In the genomic region with DNA sequence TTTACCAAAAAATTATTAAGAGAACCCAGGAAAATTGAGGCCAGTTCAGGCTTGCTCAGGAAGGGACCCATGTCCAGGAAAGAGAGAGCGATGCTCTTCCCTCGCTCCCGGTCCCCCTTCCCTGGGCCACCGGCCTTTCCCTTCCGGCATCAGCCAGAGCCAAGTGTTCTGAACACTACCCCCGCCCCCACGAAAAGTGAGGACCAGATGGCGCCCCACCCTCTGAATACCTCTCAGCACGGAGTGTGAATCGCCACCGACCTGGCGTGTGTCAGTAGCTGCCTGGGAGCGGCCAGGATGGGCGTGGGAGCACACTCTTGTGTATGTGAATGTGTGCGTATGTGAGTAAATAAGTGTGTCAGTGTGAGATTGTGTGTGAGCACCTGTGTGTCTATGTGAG, we compare ENCODE assay signal across 22 cellular contexts. TPM values are rescaled to one million over a fixed set of nuclear protein-coding genes. Genes with fewer than 3 reads are reported as not detected.
A peak's percentile ranks its signal among the peaks of the same experiment; 100 is the strongest.
DNase-seq lines count a peak whose midpoint lies in the region; FAIRE-seq and TF ChIP-seq lines count a peak whose summit lies in the region.
"Had no signal": no experiment of that assay in that cellular context is flagged by ENCODE, and none has a peak within 500 bp of the region (broad histone marks: within the 10 kb centered on the region; RNA-seq: fewer than 3 reads in every experiment).

No MANE protein-coding gene starts in this region.

- H3K4me2 ChIP-seq in H1 (ENCODE audit: insufficient read depth in 1 of 2, low read depth in 2 of 2, low read length in 2 of 2): no peak overlapping the region
- H3K4me2 ChIP-seq: SK-N-SH had no signal

- peak overlapping the region; percentile 94 for H2AK5ac ChIP-seq in H1 (ENCODE audit: low read depth, low read length)

- no peak overlapping the region for H3K27ac ChIP-seq in H1 (ENCODE audit: low read depth, low read length)
- peak overlapping the region in 1 of 2 donors; percentile 64 for H3K27ac ChIP-seq in testis
- H3K27ac ChIP-seq: GM23248, HL-60 had no signal

- no peaks in the 10 kb centered on the region for H4K20me1 ChIP-seq in H1 (replicated peaks in 1 of 2; ENCODE audit: control insufficient read depth in 1 of 2, insufficient read depth in 2 of 2, low read length in 2 of 2)

- H3K27me3 ChIP-seq in H1 (replicated peaks in 1 of 4; ENCODE audit: control insufficient read depth in 3 of 4, extremely low read depth in 1 of 4, insufficient read depth in 3 of 4, low read length in 3 of 4) (no peaks in the 10 kb centered on the region; a peak in 1 of 7 replicates), testis (no peaks in the 10 kb centered on the region)

- no peak overlapping the region for H4K5ac ChIP-seq in H1 (ENCODE audit: insufficient read length, low read depth, low read length)

- no peaks in the 10 kb centered on the region; a peak in 1 of 4 replicates for H3K9me3 ChIP-seq in H1 (ENCODE audit: insufficient read depth in 2 of 2, low read depth in 1 of 2, low read length in 1 of 2)
- no peaks in the 10 kb centered on the region for H3K9me3 ChIP-seq in testis
- H3K9me3 ChIP-seq: HAP-1, SK-N-SH had no signal

- no peak overlapping the region for H4K8ac ChIP-seq in H1 (ENCODE audit: extremely low read depth, insufficient read depth, low read length)

- H3K79me2 ChIP-seq in H1 (ENCODE audit: control insufficient read depth in 1 of 2, insufficient read depth in 2 of 2, low read length in 2 of 2): no peaks in the 10 kb centered on the region

- 89% methylated on average over 15 of the region's 15 CpGs; no CpG with 5 or more reads in 1 of the 2 experiments for WGBS in H1 (ENCODE audit: extremely low coverage in 1 of 2, insufficient coverage in 1 of 2, insufficient read length in 1 of 2, insufficient replicate concordance in 2 of 2, low coverage in 1 of 2, low lambda C conversion rate in 2 of 2, missing lambda C conversion rate in 1 of 2), 2 experiments
- 26 to 44% methylated on average over 15 of the region's 15 CpGs for WGBS in testis, 2 donors

- H3K14ac ChIP-seq in H1 (ENCODE audit: insufficient read length): no peak overlapping the region

- POLR2A ChIA-PET in H1 (lab: Charles Lee; ENCODE audit: partially characterized antibody): interaction anchor here (0.6 to 1.6 kb wide), 2 partner anchors 13 to 22 kb away, joined by 4 read pairs; no protein-coding TSS in a partner anchor
- POLR2A ChIA-PET in activated CD4-positive, alpha-beta T cell treated with anti-CD3 and anti-CD28 coated beads, Interleukin-2, amount 10 ng/mL, durations not matched to agents 7 days and 5 days (lab: Charles Lee): no interaction called here

- H3K9ac ChIP-seq in H1 (replicated peaks in 1 of 4; ENCODE audit: extremely low read depth in 1 of 4, low read depth in 3 of 4, low read length in 3 of 4): no peak overlapping the region
- H3K9ac ChIP-seq: GM23248, SK-N-SH had no signal

- DNase-seq in DMS 273 (lab: John Stamatoyannopoulos, UW; ENCODE audit: unreplicated experiment) (peak; percentile 66), DMS 273 treated with DMSO at 0.1 percent for 48 hours (lab: John Stamatoyannopoulos, UW) (no peak), NCI-H524 treated with DMSO at 0.1 percent for 48 hours (lab: John Stamatoyannopoulos, UW) (peak; percentile 26), H1 (ENCODE audit: low read depth in 1 of 2, low spot score in 2 of 2) (no peak), testis (peak; percentile 60), NCI-H1436 (lab: John Stamatoyannopoulos, UW) (no peak), NCI-H1436 treated with DMSO at 0.1 percent for 48 hours (lab: John Stamatoyannopoulos, UW) (no peak)
- DNase-seq in activated CD4-positive, alpha-beta T cell treated with anti-CD3 and anti-CD28 coated beads, Interleukin-2, amount 10 ng/mL, durations not matched to agents 7 days and 5 days: no peak
- DNase-seq: ACHN, DND-41, KBM-7, MM.1S, NCI-H1048, NCI-H1417 treated with DMSO at 0.1 percent for 48 hours, NCI-H1930, NCI-H345, SIG-M5, SK-N-SH had no signal

- no peaks in the 10 kb centered on the region; a peak in 2 of 7 replicates for H3K4me1 ChIP-seq in H1 (replicated peaks in 1 of 4; ENCODE audit: control insufficient read depth in 3 of 4, insufficient read depth in 4 of 4, low read length in 3 of 4)
- peaks cover 11% of the 10 kb centered on the region for H3K4me1 ChIP-seq in testis
- H3K4me1 ChIP-seq: HAP-1 had no signal

- no peaks in the 10 kb centered on the region for H3K9me3 Mint-ChIP-seq in activated CD4-positive, alpha-beta T cell treated with anti-CD3 and anti-CD28 coated beads, Interleukin-2, amount 10 ng/mL, durations not matched to agents 7 days and 5 days

- no peak overlapping the region for H3K18ac ChIP-seq in H1 (ENCODE audit: extremely low read depth, low read length)

- peak overlapping the region; percentile 64; the same call in 1 of the 2 replicates for H2BK12ac ChIP-seq in H1 (ENCODE audit: low read depth, low read length)

- peaks cover 7% of the 10 kb centered on the region; the same call in 1 of the 2 replicates for H3K23me2 ChIP-seq in H1 (ENCODE audit: low read depth, low read length)

- TF ChIP-seq EP300 in H1 (IDR thresholded peaks at IDR 0.05; ENCODE audit: borderline replicate concordance in 1 of 2, low read depth in 2 of 2, low read length in 2 of 2): no peak

- TF ChIP-seq POLR2A in H1 (IDR thresholded peaks at IDR 0.05; ENCODE audit: control extremely low read depth in 1 of 2, low read depth in 2 of 2, low read length in 2 of 2) (no peak), testis (IDR thresholded peaks at IDR 0.05) (no peak)

- H2BK20ac ChIP-seq in H1 (ENCODE audit: low read length): no peak overlapping the region

- H2BK120ac ChIP-seq in H1 (replicated peaks; ENCODE audit: low read depth, low read length): no peak overlapping the region

- TF ChIP-seq CTCF in H1 (IDR thresholded peaks at IDR 0.05; ENCODE audit: control extremely low read depth in 1 of 3, insufficient read depth in 1 of 3, low read depth in 1 of 3, low read length in 3 of 3): no peak
- TF ChIP-seq CTCF in testis (IDR thresholded peaks at IDR 0.05): no peak

- no peak overlapping the region for H3K4me3 Mint-ChIP-seq in activated CD4-positive, alpha-beta T cell treated with anti-CD3 and anti-CD28 coated beads, Interleukin-2, amount 10 ng/mL, durations not matched to agents 7 days and 5 days

- H2BK15ac ChIP-seq in H1 (ENCODE audit: low read length): peak overlapping the region; percentile 37; the same call in 1 of the 2 replicates

- no peak for TF ChIP-seq RAD21 in H1 (IDR thresholded peaks at IDR 0.05 in 1 of 2, conservative IDR thresholded peaks at IDR 0.05 in 1 of 2; ENCODE audit: low read depth in 2 of 2, low read length in 2 of 2)

- FAIRE-seq in H1 (lab: Jason Lieb, UNC): no peak
- FAIRE-seq: HepG2 had no signal

- no peaks in the 10 kb centered on the region for H3K36me3 Mint-ChIP-seq in activated CD4-positive, alpha-beta T cell treated with anti-CD3 and anti-CD28 coated beads, Interleukin-2, amount 10 ng/mL, durations not matched to agents 7 days and 5 days (ENCODE audit: low read depth)

- no peaks in the 10 kb centered on the region for H3K4me1 Mint-ChIP-seq in activated CD4-positive, alpha-beta T cell treated with anti-CD3 and anti-CD28 coated beads, Interleukin-2, amount 10 ng/mL, durations not matched to agents 7 days and 5 days

- H3K4me3 ChIP-seq in H1 (ENCODE audit: extremely low read depth in 1 of 4, insufficient read depth in 2 of 4, low read depth in 3 of 4, low read length in 4 of 4) (no peak overlapping the region), testis (no peak overlapping the region)
- H3K4me3 ChIP-seq: GM23248, HAP-1 had no signal

- H2AFZ ChIP-seq in H1 (ENCODE audit: low read length): no peak overlapping the region

- H2BK5ac ChIP-seq in H1 (ENCODE audit: low read depth, low read length): no peak overlapping the region

- H3K4ac ChIP-seq in H1 (replicated peaks; ENCODE audit: insufficient read length, low read depth, low read length): no peak overlapping the region

- peaks cover 0 to 3% (median 0%) of the 10 kb centered on the region in 4 experiments; a peak in 1 of 8 replicates for H3K36me3 ChIP-seq in H1 (ENCODE audit: control insufficient read depth in 2 of 4, insufficient read depth in 4 of 4, low read length in 3 of 4)
- no peaks in the 10 kb centered on the region for H3K36me3 ChIP-seq in testis (ENCODE audit: low read depth, missing control alignments)
- H3K36me3 ChIP-seq: HAP-1 had no signal

- intact Hi-C loops in testis (cut with DNase I; ENCODE audit: low total_unique reads): no loop called here

- H4K91ac ChIP-seq in H1 (replicated peaks; ENCODE audit: insufficient read length, low read length): no peak overlapping the region

- H3K23ac ChIP-seq in H1 (ENCODE audit: insufficient read length): no peak overlapping the region

- CTCF ChIA-PET in H1 (lab: Charles Lee; ENCODE audit: partially characterized antibody): interaction anchor here (1.3 to 2.3 kb wide), 6 partner anchors 9 to 270 kb away, joined by 3 to 5 read pairs (median 4); no protein-coding TSS in a partner anchor
- CTCF ChIA-PET in activated CD4-positive, alpha-beta T cell treated with anti-CD3 and anti-CD28 coated beads, Interleukin-2, amount 10 ng/mL, durations not matched to agents 7 days and 5 days (lab: Charles Lee): no interaction called here

- H3K56ac ChIP-seq in H1 (replicated peaks; ENCODE audit: insufficient read length, low read depth, low read length): no peak overlapping the region

- H3K27me3 Mint-ChIP-seq in activated CD4-positive, alpha-beta T cell treated with anti-CD3 and anti-CD28 coated beads, Interleukin-2, amount 10 ng/mL, durations not matched to agents 7 days and 5 days: no peaks in the 10 kb centered on the region

- no peaks in the 10 kb centered on the region for H3K79me1 ChIP-seq in H1 (ENCODE audit: low read depth, low read length)

- H3K27ac Mint-ChIP-seq in activated CD4-positive, alpha-beta T cell treated with anti-CD3 and anti-CD28 coated beads, Interleukin-2, amount 10 ng/mL, durations not matched to agents 7 days and 5 days: no peak overlapping the region

RNA-seq across cellular contexts. Expression of gene RPS6KA4, which starts 20.2 kb away (rescaled TPM):
- total RNA-seq in H1 (2021; fragmentation: NEBNext Ultra II Directional; extraction: Animal tissue kit (Norgen Biotek cat#: 25700)): 12.6 and 13.2 TPM in 2 replicates
- 8.2 and 12.1 TPM in 2 replicates for polyA plus RNA-seq in H1 (2011; rRNA removed)
- 11.5 TPM for polyA plus RNA-seq in H1 (2011; cell fraction: cytosol; rRNA removed)
- polyA plus RNA-seq in H1 (2011; cell fraction: nucleus; rRNA removed): 27.8 TPM
- 8.5 to 14.4 TPM (median 12.2 TPM) in 4 replicates for polyA plus RNA-seq in H1 (2012, experiment 1 of 2)
- 7.6 TPM for polyA plus RNA-seq in H1 (2012, experiment 2 of 2)
- polyA plus RNA-seq in H1 (2013, experiment 1 of 2): 5.0 TPM
- 5.5 TPM for polyA plus RNA-seq in H1 (2013, experiment 2 of 2)
- polyA minus RNA-seq in H1 (2011; rRNA and poly(A)+ RNA removed): 8.6 and 9.0 TPM in 2 replicates
- polyA minus RNA-seq in H1 (2011; cell fraction: cytosol; rRNA and poly(A)+ RNA removed): 12.0 TPM
- 17.0 TPM for polyA minus RNA-seq in H1 (2011; cell fraction: nucleus; rRNA and poly(A)+ RNA removed)
- 10 to 100 TPM; 15.6 TPM for total RNA-seq in testis
- polyA plus RNA-seq in testis (ENCODE audit: insufficient read depth, low read depth, low replicate concordance): 9.2 TPM
- 10 to 100 TPM; 31.0 to 43.0 TPM for total RNA-seq in activated CD4-positive, alpha-beta T cell treated with anti-CD3 and anti-CD28 coated beads, Interleukin-2, amount 10 ng/mL, durations not matched to agents 7 days and 5 days

RNA-seq across cellular contexts. Expression of gene CCDC88B, which starts 39.2 kb away (rescaled TPM):
- 11.2 and 12.5 TPM in 2 replicates for total RNA-seq in H1 (2021; fragmentation: NEBNext Ultra II Directional; extraction: Animal tissue kit (Norgen Biotek cat#: 25700))
- 5.9 and 7.9 TPM in 2 replicates for polyA plus RNA-seq in H1 (2011; rRNA removed)
- polyA plus RNA-seq in H1 (2011; cell fraction: cytosol; rRNA removed): 10.0 TPM
- 36.8 TPM for polyA plus RNA-seq in H1 (2011; cell fraction: nucleus; rRNA removed)
- polyA plus RNA-seq in H1 (2012, experiment 1 of 2): 12.4 to 18.6 TPM (median 15.8 TPM) in 4 replicates
- 5.3 TPM for polyA plus RNA-seq in H1 (2012, experiment 2 of 2)
- 7.4 TPM for polyA plus RNA-seq in H1 (2013, experiment 1 of 2)
- polyA plus RNA-seq in H1 (2013, experiment 2 of 2): 6.3 TPM
- 1.1 and 1.8 TPM in 2 replicates for polyA minus RNA-seq in H1 (2011; rRNA and poly(A)+ RNA removed)
- 6.3 TPM for polyA minus RNA-seq in H1 (2011; cell fraction: cytosol; rRNA and poly(A)+ RNA removed)
- 5.4 TPM for polyA minus RNA-seq in H1 (2011; cell fraction: nucleus; rRNA and poly(A)+ RNA removed)
- 10 to 100 TPM; 16.6 to 23.5 TPM for total RNA-seq in testis
- polyA plus RNA-seq in testis (ENCODE audit: insufficient read depth, low read depth, low replicate concordance): 28.5 TPM
- 100 to 1,000 TPM; 103 to 127 TPM for total RNA-seq in activated CD4-positive, alpha-beta T cell treated with anti-CD3 and anti-CD28 coated beads, Interleukin-2, amount 10 ng/mL, durations not matched to agents 7 days and 5 days

Comparison
In these comparisons a context has a peak if more than half of its experiments do, and no peak if none do; other contexts are left out.
1. DNase-seq: peak in DMS 273 (single experiment), NCI-H524 treated with DMSO at 0.1 percent for 48 hours (single experiment) and testis (single experiment); none in DMS 273 treated with DMSO at 0.1 percent for 48 hours (single experiment), H1 (0 of 2), NCI-H1436 (single experiment), NCI-H1436 treated with DMSO at 0.1 percent for 48 hours (single experiment) and activated CD4-positive, alpha-beta T cell treated with anti-CD3 and anti-CD28 coated beads, Interleukin-2, amount 10 ng/mL, durations not matched to agents 7 days and 5 days (single experiment).